ENCODE assay signal across 2 cellular contexts in genomic region chrX:56728752-56729151, GRCh38.
TF ChIP-seq lines count a peak whose summit lies in the region.

No MANE protein-coding gene starts in this region.

TF ChIP-seq in H1, 55 proteins besides CTCF, POLR2A, EP300 and RAD21 (continued from another document):
- no peak for TF ChIP-seq EZH2 (IDR thresholded peaks at IDR 0.05; ENCODE audit: low read depth, low read length, severe bottlenecking)
- TF ChIP-seq BACH1 (IDR thresholded peaks at IDR 0.05; ENCODE audit: low read length) = no peak
- TF ChIP-seq MAFK (IDR thresholded peaks at IDR 0.05; ENCODE audit: low read depth, low read length) = no peak
- no peak for TF ChIP-seq CHD2 (IDR thresholded peaks at IDR 0.05; ENCODE audit: low read length)
- no peak for TF ChIP-seq ATF2 (IDR thresholded peaks at IDR 0.05; ENCODE audit: low read length)
- no peak for TF ChIP-seq SP1 (IDR thresholded peaks at IDR 0.05; ENCODE audit: low read depth, low read length)
- TF ChIP-seq HDAC6 (IDR thresholded peaks at IDR 0.05; ENCODE audit: low read depth, low read length) = no peak
- TF ChIP-seq SIN3A (conservative IDR thresholded peaks at IDR 0.05 in 1 of 2, IDR thresholded peaks at IDR 0.05 in 1 of 2; ENCODE audit: low read depth in 1 of 2, low read length in 2 of 2) = no peak
- no peak for TF ChIP-seq TAF7 (optimal IDR thresholded peaks at IDR 0.05; ENCODE audit: borderline replicate concordance, low read depth, low read length)
- no peak for TF ChIP-seq SRF (IDR thresholded peaks at IDR 0.05; ENCODE audit: low read depth, low read length)
- TF ChIP-seq CHD7 (IDR thresholded peaks at IDR 0.05; ENCODE audit: insufficient replicate concordance, low read length) = no peak

TF ChIP-seq in neural cell, 6 proteins besides CTCF, POLR2A, EP300 and RAD21 (continued from another document):
- no peak for TF ChIP-seq SMC3 (conservative IDR thresholded peaks at IDR 0.05; ENCODE audit: poor library complexity)
- TF ChIP-seq REST (IDR thresholded peaks at IDR 0.05; ENCODE audit: borderline replicate concordance) = no peak
TF ChIP-seq in neural cell: peak in this region for 0.
